8 cellular contexts compared by ENCODE assay signal in the genomic region with DNA sequence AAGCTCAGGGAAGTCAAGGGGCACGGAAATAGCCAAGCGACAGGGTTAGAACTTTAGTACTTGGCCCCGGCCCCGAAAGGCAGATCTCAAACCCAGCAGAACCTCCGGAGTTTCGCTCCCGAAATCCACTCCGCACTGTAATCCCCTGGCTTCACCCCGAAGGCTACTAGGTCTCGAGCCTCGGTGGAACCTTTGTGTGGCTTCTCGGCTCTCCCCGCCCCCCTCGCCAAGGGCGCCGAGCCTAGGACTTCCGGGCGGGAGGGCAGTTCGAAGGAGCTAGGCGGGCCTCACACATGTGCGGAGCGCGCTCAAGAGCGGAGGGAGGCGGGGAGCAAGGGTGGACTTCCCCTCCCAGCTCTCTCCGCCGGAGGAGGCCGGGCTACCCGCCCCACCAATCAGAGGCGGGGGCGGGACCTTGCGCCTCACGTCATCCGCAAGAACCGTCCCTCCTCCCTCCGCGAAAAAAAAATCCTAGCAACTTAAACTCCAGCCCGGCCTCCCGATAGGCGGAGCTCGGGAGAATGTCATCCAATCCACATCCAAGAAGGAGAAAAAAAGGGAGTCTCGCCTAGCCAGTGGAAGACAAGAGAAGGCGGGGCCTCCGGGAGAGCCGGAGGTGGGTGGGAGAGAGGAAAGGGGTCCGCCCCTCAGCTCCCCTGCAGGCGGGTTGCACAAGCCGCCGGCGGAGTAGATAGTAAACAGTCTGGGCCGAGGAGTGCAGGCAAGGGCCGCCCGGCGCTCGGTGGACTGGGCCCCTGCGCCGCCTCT. TPM values are rescaled to one million over a fixed set of nuclear protein-coding genes. Genes with fewer than 3 reads are reported as not detected.
DNase-seq lines count a peak whose midpoint lies in the region; ATAC-seq and TF ChIP-seq lines count a peak whose summit lies in the region.

No MANE protein-coding gene starts in this region.

- peak overlapping the region; percentile 98 to 100 for H3K27ac ChIP-seq in esophagus (ENCODE audit: low read depth in 2 of 2, low read length in 1 of 2)
- H3K27ac ChIP-seq in mucosa of rectum (ENCODE audit: low read depth in 2 of 2, low read length in 2 of 2): peak overlapping the region; percentile 95 to 99

- H3K27me3 ChIP-seq in esophagus (ENCODE audit: control insufficient read depth in 1 of 2, insufficient read depth in 2 of 2, low read length in 2 of 2) (no peaks in the 10 kb centered on the region), mucosa of rectum (ENCODE audit: control insufficient read depth in 2 of 2, insufficient read depth in 2 of 2, low read length in 2 of 2) (no peaks in the 10 kb centered on the region)

- no peaks in the 10 kb centered on the region for H3K9me3 ChIP-seq in esophagus (ENCODE audit: control insufficient read depth in 2 of 2, insufficient read depth in 1 of 2, low read depth in 1 of 2, low read length in 1 of 2)
- no peaks in the 10 kb centered on the region for H3K9me3 ChIP-seq in mucosa of rectum (ENCODE audit: control insufficient read depth in 2 of 2, low read length in 2 of 2)

- 0 to 1% methylated on average over 50 to 57 of the region's 57 CpGs for WGBS in esophagus, 2 donors

- DNase-seq in DMS79 (lab: John Stamatoyannopoulos, UW) (peak; percentile 90), KG1 (lab: John Stamatoyannopoulos, UW) (peak; percentile 96)
- DNase-seq in activated T-cell treated with anti-CD3 and anti-CD28 coated beads, Interleukin-2, amount 50 U/mL, for 48 hours: peak; percentile 95 to 96
- DNase-seq in stimulated activated CD8-positive, alpha-beta memory T cell treated with anti-CD3 and anti-CD28 coated beads, Interleukin-4, amount 100 ng/mL, for 4 hours (ENCODE audit: low read depth in 2 of 2, low spot score in 1 of 2): peak; percentile 85 to 94

- H3K4me3 ChIP-seq in esophagus (ENCODE audit: low read depth in 1 of 2, low read length in 2 of 2): peak overlapping the region; percentile 83
- peak overlapping the region; percentile 85 to 96 for H3K4me3 ChIP-seq in mucosa of rectum (ENCODE audit: low read length in 2 of 2)

- H3K4me1 ChIP-seq in esophagus (ENCODE audit: control insufficient read depth in 2 of 2, insufficient read depth in 2 of 2, low read length in 1 of 2) (peaks cover 0 to 6% of the 10 kb centered on the region in 2 donors), mucosa of rectum (ENCODE audit: control insufficient read depth in 2 of 2, insufficient read depth in 2 of 2, low read length in 2 of 2) (peaks cover 29 to 34% of the 10 kb centered on the region in 2 donors)

- ATAC-seq in GM21723 (IDR thresholded peaks at IDR 0.05; ENCODE audit: unreplicated experiment): peak; percentile 38

- H3K36me3 ChIP-seq in esophagus (ENCODE audit: control insufficient read depth in 2 of 2, insufficient read depth in 2 of 2, low read length in 1 of 2) (no peaks in the 10 kb centered on the region), mucosa of rectum (ENCODE audit: control insufficient read depth in 2 of 2, insufficient read depth in 2 of 2, low read length in 2 of 2) (no peaks in the 10 kb centered on the region)

- H3K9ac ChIP-seq in mucosa of rectum (ENCODE audit: low read depth in 1 of 2, low read length in 2 of 2): peak overlapping the region; percentile 91 to 98

TF ChIP-seq in PFSK-1, 5 proteins besides CTCF, POLR2A, EP300 and RAD21:
- TF ChIP-seq POLR2AphosphoS5 (IDR thresholded peaks at IDR 0.05; ENCODE audit: low read depth, low read length): peak; percentile 80
- TF ChIP-seq, protein P1, sequence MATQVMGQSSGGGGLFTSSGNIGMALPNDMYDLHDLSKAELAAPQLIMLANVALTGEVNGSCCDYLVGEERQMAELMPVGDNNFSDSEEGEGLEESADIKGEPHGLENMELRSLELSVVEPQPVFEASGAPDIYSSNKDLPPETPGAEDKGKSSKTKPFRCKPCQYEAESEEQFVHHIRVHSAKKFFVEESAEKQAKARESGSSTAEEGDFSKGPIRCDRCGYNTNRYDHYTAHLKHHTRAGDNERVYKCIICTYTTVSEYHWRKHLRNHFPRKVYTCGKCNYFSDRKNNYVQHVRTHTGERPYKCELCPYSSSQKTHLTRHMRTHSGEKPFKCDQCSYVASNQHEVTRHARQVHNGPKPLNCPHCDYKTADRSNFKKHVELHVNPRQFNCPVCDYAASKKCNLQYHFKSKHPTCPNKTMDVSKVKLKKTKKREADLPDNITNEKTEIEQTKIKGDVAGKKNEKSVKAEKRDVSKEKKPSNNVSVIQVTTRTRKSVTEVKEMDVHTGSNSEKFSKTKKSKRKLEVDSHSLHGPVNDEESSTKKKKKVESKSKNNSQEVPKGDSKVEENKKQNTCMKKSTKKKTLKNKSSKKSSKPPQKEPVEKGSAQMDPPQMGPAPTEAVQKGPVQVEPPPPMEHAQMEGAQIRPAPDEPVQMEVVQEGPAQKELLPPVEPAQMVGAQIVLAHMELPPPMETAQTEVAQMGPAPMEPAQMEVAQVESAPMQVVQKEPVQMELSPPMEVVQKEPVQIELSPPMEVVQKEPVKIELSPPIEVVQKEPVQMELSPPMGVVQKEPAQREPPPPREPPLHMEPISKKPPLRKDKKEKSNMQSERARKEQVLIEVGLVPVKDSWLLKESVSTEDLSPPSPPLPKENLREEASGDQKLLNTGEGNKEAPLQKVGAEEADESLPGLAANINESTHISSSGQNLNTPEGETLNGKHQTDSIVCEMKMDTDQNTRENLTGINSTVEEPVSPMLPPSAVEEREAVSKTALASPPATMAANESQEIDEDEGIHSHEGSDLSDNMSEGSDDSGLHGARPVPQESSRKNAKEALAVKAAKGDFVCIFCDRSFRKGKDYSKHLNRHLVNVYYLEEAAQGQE (IDR thresholded peaks at IDR 0.05; ENCODE audit: insufficient read depth in 1 of 2, low read depth in 2 of 2, low read length in 2 of 2): 0 out of 4 replicates have a peak, but pooled peaks of 1 of the 2 experiments have one; percentile 9
- TF ChIP-seq FOXP2 (optimal IDR thresholded peaks at IDR 0.05; ENCODE audit: borderline replicate concordance, extremely low read depth, extremely low read length, insufficient read depth): no peak
- TF ChIP-seq SIN3A (IDR thresholded peaks at IDR 0.05; ENCODE audit: borderline replicate concordance, insufficient read depth, low read length): peak; percentile 84; the same call in 1 of the 2 replicates
- TF ChIP-seq TAF1 (IDR thresholded peaks at IDR 0.05; ENCODE audit: borderline replicate concordance, insufficient read depth, low read length): peak; percentile 46

RNA-seq across cellular contexts. Expression of a gene that starts 2.4 kb away (rescaled TPM):
- 28.4 TPM for polyA plus RNA-seq in PFSK-1 (2012; ENCODE audit: insufficient read length, low read depth)
- polyA plus RNA-seq in esophagus: 10 to 100 TPM in 1 of 2 donors, 1 to 10 TPM in 1; 7.2 to 10.4 TPM

Comparison
In these comparisons a context has a peak if more than half of its experiments do, and no peak if none do; other contexts are left out.
1. Peak in every context shown above with its lines: DNase-seq, ATAC-seq, H3K4me3 ChIP-seq and H3K27ac ChIP-seq.